Comparison of ENCODE assay signal across 12 cellular contexts in the genomic region with DNA sequence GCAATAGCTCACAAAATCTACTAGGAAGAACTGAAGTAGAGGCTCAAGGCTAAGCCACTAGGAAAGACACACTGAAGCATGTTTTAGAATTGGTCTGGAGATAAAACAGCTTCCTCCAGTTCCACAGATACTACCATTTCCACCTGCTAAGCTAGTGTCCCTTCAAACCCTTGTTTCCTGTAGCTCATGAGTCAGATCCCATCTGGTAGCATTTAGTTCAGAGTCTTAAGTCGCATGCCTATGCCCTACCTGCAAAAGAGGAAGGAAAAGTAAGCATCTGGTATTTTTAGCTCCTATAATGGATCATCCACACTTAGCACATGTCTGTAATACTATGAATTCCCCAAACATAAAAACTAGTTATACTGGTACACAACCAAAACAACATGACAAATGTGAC.
DNase-seq lines count a peak whose midpoint lies in the region; ATAC-seq lines count a peak whose summit lies in the region.
"Had no signal": no experiment of that assay in that cellular context is flagged by ENCODE, and none has a peak within 500 bp of the region (broad histone marks: within the 10 kb centered on the region; RNA-seq: fewer than 3 reads in every experiment).

No MANE protein-coding gene starts in this region.

- peak; percentile 70 for ATAC-seq in GM18907 (IDR thresholded peaks at IDR 0.05; ENCODE audit: unreplicated experiment)
- ATAC-seq in HG03064 (IDR thresholded peaks at IDR 0.05; ENCODE audit: low read depth, unreplicated experiment): peak; percentile 58

- DNase-seq in NAMALWA (ENCODE audit: low spot score): peak; percentile 32
- peak; percentile 53 for DNase-seq in kidney tubule cell (ENCODE audit: low spot score)
- DNase-seq in epidermal melanocyte (ENCODE audit: insufficient read length, low spot score): no peak
- DNase-seq in stimulated activated CD4-positive, alpha-beta T cell treated with anti-CD3 and anti-CD28 coated beads, Interleukin-4, amount 100 ng/mL, for 1 hour: no peak
- DNase-seq in NCI-H345 (lab: John Stamatoyannopoulos, UW): no peak
- DNase-seq: caudate nucleus; CD4-positive, alpha-beta T cell; MM.1S; NCI-H2227 treated with DMSO at 0.1 percent for 48 hours; thyroid gland had no signal

Comparison
In these comparisons a context has a peak if more than half of its experiments do, and no peak if none do; other contexts are left out.
1. DNase-seq: peak in NAMALWA (single experiment) and kidney tubule cell (single experiment); none in epidermal melanocyte (single experiment), stimulated activated CD4-positive, alpha-beta T cell treated with anti-CD3 and anti-CD28 coated beads, Interleukin-4, amount 100 ng/mL, for 1 hour (single experiment) and NCI-H345 (single experiment).